19 cellular contexts compared by ENCODE assay signal in the genomic region with DNA sequence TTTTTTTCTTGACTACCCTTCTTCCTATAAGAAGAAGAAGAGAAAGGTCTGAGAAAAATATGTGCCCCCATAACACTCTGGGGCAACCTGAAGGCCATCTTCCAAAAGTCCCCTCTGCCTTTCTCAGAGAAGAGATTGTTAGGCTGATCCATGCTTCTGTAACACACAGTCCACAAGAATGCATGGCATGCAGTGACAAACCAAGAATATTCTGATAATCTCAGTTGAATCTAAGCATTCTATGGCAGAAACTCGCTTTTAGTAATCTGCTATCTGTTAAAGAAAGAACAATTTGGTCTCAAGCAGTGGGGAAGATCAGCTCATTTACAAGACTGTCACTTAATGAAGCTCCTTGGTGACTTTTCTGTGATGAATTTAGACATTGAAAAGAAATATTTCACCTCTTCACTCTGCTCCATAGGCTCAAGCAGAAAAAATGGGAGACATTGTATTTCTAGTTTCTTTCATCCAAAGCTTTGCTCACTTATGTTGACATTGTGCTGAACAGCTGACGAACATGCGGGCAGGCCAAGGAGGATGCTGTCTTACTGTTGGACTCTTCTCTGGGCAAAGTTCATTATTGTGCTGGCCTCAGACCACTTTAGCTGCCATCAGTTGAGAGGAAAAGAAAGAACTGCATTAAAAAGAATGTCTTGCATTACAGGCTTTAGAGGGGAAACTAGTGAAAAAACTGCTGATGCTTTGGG.
A peak's percentile ranks its signal among the peaks of the same experiment; 100 is the strongest.
DNase-seq lines count a peak whose midpoint lies in the region; ATAC-seq and TF ChIP-seq lines count a peak whose summit lies in the region.
"Had no signal": no experiment of that assay in that cellular context is flagged by ENCODE, and none has a peak within 500 bp of the region (broad histone marks: within the 10 kb centered on the region; RNA-seq: fewer than 3 reads in every experiment).

No MANE protein-coding gene starts in this region.

- H2AFZ ChIP-seq in parathyroid adenoma = peak overlapping the region; percentile 58
- H2AFZ ChIP-seq: PC-9 had no signal

- H3K27ac Mint-ChIP-seq in stimulated activated naive B cell treated with anti-CD40 and anti-IgM and Interleukin-4, amounts not matched to agents 10 μg/mL and 1 μg/mL and 100 μg/mL, for 72 hours = no peak overlapping the region
- H3K27ac Mint-ChIP-seq: activated CD4-positive, alpha-beta T cell treated with anti-CD3 and anti-CD28 coated beads for 36 hours; natural killer cell had no signal

- H3K4me1 ChIP-seq in parathyroid adenoma = peaks cover 29% of the 10 kb centered on the region
- peaks cover 0 to 14% (median 8%) of the 10 kb centered on the region in 3 donors for H3K4me1 ChIP-seq in gastroesophageal sphincter
- H3K4me1 ChIP-seq: adrenal gland had no signal

- H3K9ac ChIP-seq in parathyroid adenoma = no peak overlapping the region

- H3K9me3 Mint-ChIP-seq in stimulated activated naive B cell treated with anti-CD40 and anti-IgM and Interleukin-4, amounts not matched to agents 10 μg/mL and 1 μg/mL and 100 μg/mL, for 72 hours = peaks cover 0 to 4% of the 10 kb centered on the region in 2 donors

- H3K36me3 ChIP-seq in parathyroid adenoma (ENCODE audit: control insufficient read depth, insufficient read depth, low read length) (no peaks in the 10 kb centered on the region), gastroesophageal sphincter (no peaks in the 10 kb centered on the region)
- H3K36me3 ChIP-seq: adrenal gland had no signal

- H3K4me3 Mint-ChIP-seq in stimulated activated naive B cell treated with anti-CD40 and anti-IgM and Interleukin-4, amounts not matched to agents 10 μg/mL and 1 μg/mL and 100 μg/mL, for 72 hours = no peak overlapping the region
- H3K4me3 Mint-ChIP-seq: activated CD4-positive, alpha-beta T cell treated with anti-CD3 and anti-CD28 coated beads for 36 hours; natural killer cell had no signal

- H3K27ac ChIP-seq in parathyroid adenoma (peak overlapping the region; percentile 5), gastroesophageal sphincter (no peak overlapping the region), caudate nucleus (ENCODE audit: low read depth, low read length) (no peak overlapping the region)
- H3K27ac ChIP-seq: adrenal gland, epithelial cell of prostate, PC-9 had no signal

- H3K27me3 ChIP-seq in parathyroid adenoma (ENCODE audit: control insufficient read depth, insufficient read depth, low read length) = no peaks in the 10 kb centered on the region
- H3K27me3 ChIP-seq in gastroesophageal sphincter = no peaks in the 10 kb centered on the region
- H3K27me3 ChIP-seq: adrenal gland had no signal

- no peak for TF ChIP-seq EP300 in gastroesophageal sphincter (IDR thresholded peaks at IDR 0.05)

- WGBS in gastroesophageal sphincter (ENCODE audit: low coverage in 1 of 2), 2 donors = 68 to 83% methylated on average over 3 of the region's 3 CpGs

- H3K4me2 ChIP-seq in parathyroid adenoma (ENCODE audit: low read length) = no peak overlapping the region
- H3K4me2 ChIP-seq: PC-9 had no signal

- ATAC-seq in SK-N-SH treated with all-trans-retinoic acid at 6 μM for 48 hours (peak; percentile 92), GM18511 (IDR thresholded peaks at IDR 0.05; ENCODE audit: unreplicated experiment) (no peak), gastroesophageal sphincter (no peak)
- no peak for ATAC-seq in stimulated activated naive B cell treated with anti-CD40 and anti-IgM and Interleukin-4, amounts not matched to agents 10 μg/mL and 1 μg/mL and 100 μg/mL, for 72 hours (replicated peaks)
- ATAC-seq: activated CD4-positive, alpha-beta T cell treated with anti-CD3 and anti-CD28 coated beads for 36 hours; natural killer cell had no signal

- no peaks in the 10 kb centered on the region for H3K4me1 Mint-ChIP-seq in stimulated activated naive B cell treated with anti-CD40 and anti-IgM and Interleukin-4, amounts not matched to agents 10 μg/mL and 1 μg/mL and 100 μg/mL, for 72 hours
- H3K4me1 Mint-ChIP-seq: activated CD4-positive, alpha-beta T cell treated with anti-CD3 and anti-CD28 coated beads for 36 hours; natural killer cell had no signal

- H3K36me3 Mint-ChIP-seq in stimulated activated naive B cell treated with anti-CD40 and anti-IgM and Interleukin-4, amounts not matched to agents 10 μg/mL and 1 μg/mL and 100 μg/mL, for 72 hours = no peaks in the 10 kb centered on the region
- H3K36me3 Mint-ChIP-seq: natural killer cell had no signal

- H3K27me3 Mint-ChIP-seq in stimulated activated naive B cell treated with anti-CD40 and anti-IgM and Interleukin-4, amounts not matched to agents 10 μg/mL and 1 μg/mL and 100 μg/mL, for 72 hours = no peaks in the 10 kb centered on the region
- H3K27me3 Mint-ChIP-seq: activated CD4-positive, alpha-beta T cell treated with anti-CD3 and anti-CD28 coated beads for 36 hours had no signal

- TF ChIP-seq POLR2A in gastroesophageal sphincter (IDR thresholded peaks at IDR 0.05) = no peak

- no peaks in the 10 kb centered on the region for H3K9me3 ChIP-seq in parathyroid adenoma (ENCODE audit: control insufficient read depth, low read length)
- H3K9me3 ChIP-seq in gastroesophageal sphincter = no peaks in the 10 kb centered on the region
- H3K9me3 ChIP-seq: adrenal gland had no signal

- TF ChIP-seq CTCF in fibroblast of the aortic adventitia (IDR thresholded peaks at IDR 0.05; ENCODE audit: insufficient read depth, low read length) (no peak), parathyroid adenoma (IDR thresholded peaks at IDR 0.05) (no peak), gastroesophageal sphincter (IDR thresholded peaks at IDR 0.05) (no peak)

- DNase-seq in ELR (ENCODE audit: low read depth) = peak; percentile 4
- DNase-seq in fibroblast of the aortic adventitia (ENCODE audit: low read depth) = peak; percentile 7
- no peak for DNase-seq in stimulated activated naive B cell treated with anti-CD40 and anti-IgM and Interleukin-4, amounts not matched to agents 10 μg/mL and 1 μg/mL and 100 μg/mL, for 72 hours
- no peak for DNase-seq in caudate nucleus (lab: John Stamatoyannopoulos, UW)
- DNase-seq: activated CD4-positive, alpha-beta T cell treated with anti-CD3 and anti-CD28 coated beads for 36 hours; adrenal gland; AML-193; Calu3; natural killer cell; NCI-H1436; PC-9; small intestine; stimulated activated CD8-positive, alpha-beta memory T cell treated with anti-CD3 and anti-CD28 coated beads, Interleukin-4, amount 100 ng/mL, for 48 hours; substantia nigra had no signal

- no peaks in the 10 kb centered on the region for H3K79me2 ChIP-seq in parathyroid adenoma

- no peak overlapping the region for H3K4me3 ChIP-seq in fibroblast of the aortic adventitia (ENCODE audit: low read depth, low read length)
- H3K4me3 ChIP-seq in parathyroid adenoma (ENCODE audit: low read depth, low read length) = no peak overlapping the region
- H3K4me3 ChIP-seq in gastroesophageal sphincter = no peak overlapping the region
- H3K4me3 ChIP-seq: adrenal gland, PC-9 had no signal

TF ChIP-seq in SK-N-SH treated with all-trans-retinoic acid at 6 μM for 48 hours, 23 proteins besides CTCF, POLR2A, EP300 and RAD21 (continues in another document):
- TF ChIP-seq ARNTL (CRISPR knock-in tag; IDR thresholded peaks at IDR 0.05; ENCODE audit: borderline replicate concordance, low read depth) (no peak), ZFP30 (CRISPR knock-in tag; IDR thresholded peaks at IDR 0.05) (no peak), SNAI2 (CRISPR knock-in tag; IDR thresholded peaks at IDR 0.05) (no peak), ESRRG (CRISPR knock-in tag; IDR thresholded peaks at IDR 0.05) (no peak), ZFP3 (CRISPR knock-in tag; IDR thresholded peaks at IDR 0.05) (no peak), TOX (CRISPR knock-in tag; IDR thresholded peaks at IDR 0.05; ENCODE audit: borderline replicate concordance) (no peak), CSDC2 (CRISPR knock-in tag; IDR thresholded peaks at IDR 0.05) (no peak), ZC3H10 (CRISPR knock-in tag; IDR thresholded peaks at IDR 0.05) (no peak), ZNF8 (CRISPR knock-in tag; IDR thresholded peaks at IDR 0.05) (no peak)
- TF ChIP-seq, protein P1, sequence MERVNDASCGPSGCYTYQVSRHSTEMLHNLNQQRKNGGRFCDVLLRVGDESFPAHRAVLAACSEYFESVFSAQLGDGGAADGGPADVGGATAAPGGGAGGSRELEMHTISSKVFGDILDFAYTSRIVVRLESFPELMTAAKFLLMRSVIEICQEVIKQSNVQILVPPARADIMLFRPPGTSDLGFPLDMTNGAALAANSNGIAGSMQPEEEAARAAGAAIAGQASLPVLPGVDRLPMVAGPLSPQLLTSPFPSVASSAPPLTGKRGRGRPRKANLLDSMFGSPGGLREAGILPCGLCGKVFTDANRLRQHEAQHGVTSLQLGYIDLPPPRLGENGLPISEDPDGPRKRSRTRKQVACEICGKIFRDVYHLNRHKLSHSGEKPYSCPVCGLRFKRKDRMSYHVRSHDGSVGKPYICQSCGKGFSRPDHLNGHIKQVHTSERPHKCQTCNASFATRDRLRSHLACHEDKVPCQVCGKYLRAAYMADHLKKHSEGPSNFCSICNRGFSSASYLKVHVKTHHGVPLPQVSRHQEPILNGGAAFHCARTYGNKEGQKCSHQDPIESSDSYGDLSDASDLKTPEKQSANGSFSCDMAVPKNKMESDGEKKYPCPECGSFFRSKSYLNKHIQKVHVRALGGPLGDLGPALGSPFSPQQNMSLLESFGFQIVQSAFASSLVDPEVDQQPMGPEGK (CRISPR knock-in tag; IDR thresholded peaks at IDR 0.05; ENCODE audit: borderline replicate concordance) = no peak
- TF ChIP-seq, protein P2, sequence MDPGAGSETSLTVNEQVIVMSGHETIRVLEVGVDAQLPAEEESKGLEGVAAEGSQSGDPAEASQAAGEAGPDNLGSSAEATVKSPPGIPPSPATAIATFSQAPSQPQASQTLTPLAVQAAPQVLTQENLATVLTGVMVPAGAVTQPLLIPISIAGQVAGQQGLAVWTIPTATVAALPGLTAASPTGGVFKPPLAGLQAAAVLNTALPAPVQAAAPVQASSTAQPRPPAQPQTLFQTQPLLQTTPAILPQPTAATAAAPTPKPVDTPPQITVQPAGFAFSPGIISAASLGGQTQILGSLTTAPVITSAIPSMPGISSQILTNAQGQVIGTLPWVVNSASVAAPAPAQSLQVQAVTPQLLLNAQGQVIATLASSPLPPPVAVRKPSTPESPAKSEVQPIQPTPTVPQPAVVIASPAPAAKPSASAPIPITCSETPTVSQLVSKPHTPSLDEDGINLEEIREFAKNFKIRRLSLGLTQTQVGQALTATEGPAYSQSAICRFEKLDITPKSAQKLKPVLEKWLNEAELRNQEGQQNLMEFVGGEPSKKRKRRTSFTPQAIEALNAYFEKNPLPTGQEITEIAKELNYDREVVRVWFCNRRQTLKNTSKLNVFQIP (CRISPR knock-in tag; IDR thresholded peaks at IDR 0.05; ENCODE audit: borderline replicate concordance, low read depth) = no peak

Comparison
In these comparisons a context has a peak if more than half of its experiments do, and no peak if none do; other contexts are left out.
1. DNase-seq: peak in ELR (single experiment) and fibroblast of the aortic adventitia (single experiment); none in stimulated activated naive B cell treated with anti-CD40 and anti-IgM and Interleukin-4, amounts not matched to agents 10 μg/mL and 1 μg/mL and 100 μg/mL, for 72 hours (single experiment) and caudate nucleus (0 of 61).